Comparison of ENCODE assay signal across 1 cellular context in genomic region chr16:1825381-1825863, GRCh38.
TF ChIP-seq lines count a peak whose summit lies in the region.

No MANE protein-coding gene starts in this region.

TF ChIP-seq in K562, 482 proteins besides CTCF, POLR2A, EP300 and RAD21:
- TF ChIP-seq, protein P1, sequence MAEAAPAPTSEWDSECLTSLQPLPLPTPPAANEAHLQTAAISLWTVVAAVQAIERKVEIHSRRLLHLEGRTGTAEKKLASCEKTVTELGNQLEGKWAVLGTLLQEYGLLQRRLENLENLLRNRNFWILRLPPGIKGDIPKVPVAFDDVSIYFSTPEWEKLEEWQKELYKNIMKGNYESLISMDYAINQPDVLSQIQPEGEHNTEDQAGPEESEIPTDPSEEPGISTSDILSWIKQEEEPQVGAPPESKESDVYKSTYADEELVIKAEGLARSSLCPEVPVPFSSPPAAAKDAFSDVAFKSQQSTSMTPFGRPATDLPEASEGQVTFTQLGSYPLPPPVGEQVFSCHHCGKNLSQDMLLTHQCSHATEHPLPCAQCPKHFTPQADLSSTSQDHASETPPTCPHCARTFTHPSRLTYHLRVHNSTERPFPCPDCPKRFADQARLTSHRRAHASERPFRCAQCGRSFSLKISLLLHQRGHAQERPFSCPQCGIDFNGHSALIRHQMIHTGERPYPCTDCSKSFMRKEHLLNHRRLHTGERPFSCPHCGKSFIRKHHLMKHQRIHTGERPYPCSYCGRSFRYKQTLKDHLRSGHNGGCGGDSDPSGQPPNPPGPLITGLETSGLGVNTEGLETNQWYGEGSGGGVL (CRISPR knock-in tag; IDR thresholded peaks at IDR 0.05) = no peak
- TF ChIP-seq NR2C2 (CRISPR knock-in tag; IDR thresholded peaks at IDR 0.05) = no peak
- no peak for TF ChIP-seq NR2C2 (tag; IDR thresholded peaks at IDR 0.05)
- no peak for TF ChIP-seq TAF7 (tag; IDR thresholded peaks at IDR 0.05)
- TF ChIP-seq RUNX1 (IDR thresholded peaks at IDR 0.05; ENCODE audit: low read depth) = no peak
- TF ChIP-seq TCF3 (CRISPR knock-in tag; IDR thresholded peaks at IDR 0.05) = no peak
- no peak for TF ChIP-seq HNRNPUL1 (IDR thresholded peaks at IDR 0.05; ENCODE audit: low read length)
